8 cellular contexts compared by ENCODE assay signal in the genomic region with DNA sequence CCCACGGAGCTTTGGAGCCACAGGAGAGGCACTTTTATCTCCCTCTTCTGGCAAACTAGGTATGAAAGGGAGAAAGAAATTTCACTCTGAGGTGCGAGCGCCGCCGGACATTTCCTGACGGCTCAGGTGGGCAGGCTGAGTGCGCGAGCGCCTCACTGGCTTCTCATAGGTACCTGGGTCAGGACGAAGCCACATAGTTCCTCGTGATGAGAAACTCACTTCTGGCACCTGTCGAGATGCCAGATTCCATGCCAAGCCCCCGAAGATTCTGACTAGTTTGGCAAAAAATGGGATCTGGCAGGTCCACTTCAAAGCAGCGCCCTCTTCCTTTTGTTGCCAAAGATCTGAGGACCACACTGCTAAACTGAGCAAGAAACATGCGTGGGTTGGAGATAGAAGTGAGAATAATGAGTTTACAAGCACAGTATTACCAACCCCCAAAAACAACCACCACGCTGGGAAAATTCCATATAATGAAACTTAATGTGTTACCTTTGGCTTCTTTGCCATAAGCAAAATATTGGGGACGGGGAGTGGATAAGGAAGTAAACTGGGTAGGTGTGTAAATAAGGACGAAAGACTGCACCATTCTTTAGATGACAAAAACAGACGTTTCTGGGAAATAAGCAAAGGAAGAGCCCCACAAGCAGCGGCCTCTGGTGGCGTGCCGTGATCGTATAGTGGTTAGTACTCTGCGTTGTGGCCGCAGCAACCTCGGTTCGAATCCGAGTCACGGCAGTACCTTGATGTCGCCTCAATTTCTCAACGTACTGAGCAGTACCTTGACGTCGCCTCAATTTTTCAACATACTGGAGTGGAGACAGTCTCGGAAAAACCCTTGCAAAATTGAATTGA.
DNase-seq lines count a peak whose midpoint lies in the region; ATAC-seq lines count a peak whose summit lies in the region.

No MANE protein-coding gene starts in this region.

- peak; percentile 73 for DNase-seq in DMS114 treated with DMSO at 0.1 percent for 48 hours (lab: John Stamatoyannopoulos, UW; ENCODE audit: unreplicated experiment)
- peak; percentile 65 for DNase-seq in NCI-H1694 treated with DMSO at 0.1 percent for 48 hours (lab: John Stamatoyannopoulos, UW)
- peak; percentile 44 to 64 (median 57) for DNase-seq in activated CD4-positive, CD25-positive, alpha-beta regulatory T cell (lab: John Stamatoyannopoulos, UW)
- DNase-seq in caudate nucleus (lab: John Stamatoyannopoulos, UW) = peak in 40 of 61 donors; percentile 3 to 68 (median 28)
- DNase-seq in left kidney (ENCODE audit: low read depth, low spot score) = peak; percentile 74
- DNase-seq in stimulated activated CD4-positive, alpha-beta T cell treated with anti-CD3 and anti-CD28 coated beads, Interleukin-2, amount 100 ng/mL, for 48 hours = peak; percentile 74 to 75

- ATAC-seq in GM21825 (IDR thresholded peaks at IDR 0.05; ENCODE audit: unreplicated experiment) (peak; percentile 46), HG03097 (IDR thresholded peaks at IDR 0.05; ENCODE audit: low FRiP score, unreplicated experiment) (no peak)

- no peak overlapping the region for H3K27ac ChIP-seq in caudate nucleus (ENCODE audit: low read depth, low read length)
